In the genomic region with DNA sequence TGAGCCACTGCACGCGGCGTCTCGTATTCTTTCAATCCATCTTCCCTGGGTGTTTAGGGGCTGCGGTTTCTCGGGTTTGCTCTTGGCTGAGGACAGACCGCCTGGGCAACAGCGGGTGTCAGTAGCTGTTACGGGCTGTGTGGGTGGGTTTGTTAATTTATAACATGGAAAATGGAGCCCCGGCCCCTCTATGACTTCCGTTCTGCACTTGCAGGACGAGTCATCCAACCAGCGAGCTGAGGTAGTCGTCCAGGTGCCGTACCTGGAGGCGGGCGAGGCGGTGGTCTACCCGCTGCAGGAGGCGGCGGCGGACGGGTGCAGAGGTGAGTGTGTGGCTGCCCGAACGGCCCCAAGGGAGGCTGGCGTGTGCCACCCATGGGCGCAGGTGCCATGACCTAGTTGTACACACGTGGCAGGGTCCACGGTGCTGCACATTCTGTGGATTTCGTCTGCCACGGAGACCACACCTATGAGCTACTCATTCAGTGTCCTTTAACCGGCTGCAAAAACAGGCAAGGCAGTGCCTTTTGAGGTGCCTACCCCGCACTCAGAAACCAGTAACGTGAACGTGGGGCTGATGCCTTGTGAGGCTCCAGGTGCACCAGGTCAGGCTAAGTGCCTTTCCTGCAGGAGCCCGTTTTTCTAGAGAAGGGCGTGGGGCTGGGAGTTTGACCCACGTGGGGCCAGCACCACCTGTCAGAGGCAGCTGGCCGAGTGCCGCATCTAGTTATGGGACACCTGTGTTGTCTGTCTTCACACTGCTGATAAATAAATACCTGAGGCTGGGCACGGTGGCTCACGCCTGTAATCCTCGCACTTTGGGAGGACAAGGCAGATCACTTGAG, we compare ENCODE assay signal across 14 cellular contexts. TPM values are rescaled to one million over a fixed set of nuclear protein-coding genes. Genes with fewer than 3 reads are reported as not detected.
A peak's percentile ranks its signal among the peaks of the same experiment; 100 is the strongest.
DNase-seq lines count a peak whose midpoint lies in the region; ATAC-seq, FAIRE-seq and TF ChIP-seq lines count a peak whose summit lies in the region.
"Had no signal": no experiment of that assay in that cellular context is flagged by ENCODE, and none has a peak within 500 bp of the region (broad histone marks: within the 10 kb centered on the region; RNA-seq: fewer than 3 reads in every experiment).

No MANE protein-coding gene starts in this region.

- H3K4me3 ChIP-seq in neutrophil (ENCODE audit: low read depth in 1 of 2, low read length in 1 of 2), result no peak overlapping the region
- no peak overlapping the region for H3K4me3 ChIP-seq in gastroesophageal sphincter
- H3K4me3 ChIP-seq: gastrocnemius medialis, GM23248 had no signal

- peaks cover 79% of the 10 kb centered on the region for H3K4me1 Mint-ChIP-seq in activated naive CD4-positive, alpha-beta T cell treated with anti-CD3 and anti-CD28 coated beads, Interleukin-2, amount 10 ng/mL, durations not matched to agents 7 days and 5 days
- H3K4me1 Mint-ChIP-seq in activated naive CD4-positive, alpha-beta T cell treated with anti-CD3 and anti-CD28 coated beads for 36 hours (ENCODE audit: low read depth), result peaks cover 59% of the 10 kb centered on the region

- H3K27ac ChIP-seq in neutrophil (peak overlapping the region; percentile 93), gastroesophageal sphincter (no peak overlapping the region)
- H3K27ac ChIP-seq: gastrocnemius medialis, GM23248 had no signal

- CTCF ChIA-PET in activated naive CD4-positive, alpha-beta T cell treated with anti-CD3 and anti-CD28 coated beads, Interleukin-2, amount 10 ng/mL, durations not matched to agents 7 days and 5 days (lab: Charles Lee), result interaction anchor here (0.9 to 1.0 kb wide), 2 partner anchors 10 to 17 kb away, joined by 3 read pairs; partner anchors contain the start of gene ARHGAP45
- CTCF ChIA-PET in activated naive CD4-positive, alpha-beta T cell treated with anti-CD3 and anti-CD28 coated beads for 36 hours (lab: Charles Lee), result no interaction called here

- no peak for ATAC-seq in activated naive CD4-positive, alpha-beta T cell treated with anti-CD3 and anti-CD28 coated beads, Interleukin-2, amount 50 U/mL, for 72 hours
- ATAC-seq in gastroesophageal sphincter (no peak), GM19455 (IDR thresholded peaks at IDR 0.05; ENCODE audit: unreplicated experiment) (no peak)
- ATAC-seq: gastrocnemius medialis had no signal

- no peak for TF ChIP-seq EP300 in gastroesophageal sphincter (IDR thresholded peaks at IDR 0.05)

- 81 to 88% methylated on average over 4 to 5 of the region's 43 CpGs for WGBS in gastroesophageal sphincter (ENCODE audit: low coverage in 1 of 2), 2 donors

- FAIRE-seq in GM19239 (lab: Jason Lieb, UNC), result peak; percentile 81

- intact Hi-C loops in activated naive CD4-positive, alpha-beta T cell treated with anti-CD3 and anti-CD28 coated beads for 36 hours (cut with micrococcal nuclease), result no loop called here

- peaks cover 97% of the 10 kb centered on the region for H3K36me3 ChIP-seq in neutrophil
- H3K36me3 ChIP-seq in gastroesophageal sphincter, result peaks cover 0 to 37% of the 10 kb centered on the region in 2 donors

- peaks cover 8% of the 10 kb centered on the region for H3K27me3 Mint-ChIP-seq in activated naive CD4-positive, alpha-beta T cell treated with anti-CD3 and anti-CD28 coated beads, Interleukin-2, amount 10 ng/mL, durations not matched to agents 7 days and 5 days
- H3K27me3 Mint-ChIP-seq in activated naive CD4-positive, alpha-beta T cell treated with anti-CD3 and anti-CD28 coated beads for 36 hours (ENCODE audit: low read depth), result no peaks in the 10 kb centered on the region

- H3K27me3 ChIP-seq in neutrophil, result no peaks in the 10 kb centered on the region
- peaks cover 34% of the 10 kb centered on the region for H3K27me3 ChIP-seq in gastroesophageal sphincter

- no peaks in the 10 kb centered on the region for H3K9me3 ChIP-seq in neutrophil
- H3K9me3 ChIP-seq in gastroesophageal sphincter, result no peaks in the 10 kb centered on the region
- H3K9me3 ChIP-seq: gastrocnemius medialis, SK-N-SH had no signal

- peaks cover 55% of the 10 kb centered on the region for H3K36me3 Mint-ChIP-seq in activated naive CD4-positive, alpha-beta T cell treated with anti-CD3 and anti-CD28 coated beads, Interleukin-2, amount 10 ng/mL, durations not matched to agents 7 days and 5 days
- peaks cover 45% of the 10 kb centered on the region for H3K36me3 Mint-ChIP-seq in activated naive CD4-positive, alpha-beta T cell treated with anti-CD3 and anti-CD28 coated beads for 36 hours (ENCODE audit: low read depth)
- H3K36me3 Mint-ChIP-seq in activated naive CD4-positive, alpha-beta T cell treated with anti-CD3 and anti-CD28 coated beads, Interleukin-2, amount 50 U/mL, for 72 hours, result peaks cover 5 to 26% of the 10 kb centered on the region in 2 donors

- no peak for TF ChIP-seq POLR2A in gastroesophageal sphincter (IDR thresholded peaks at IDR 0.05)

- H3K9me3 Mint-ChIP-seq in activated naive CD4-positive, alpha-beta T cell treated with anti-CD3 and anti-CD28 coated beads, Interleukin-2, amount 10 ng/mL, durations not matched to agents 7 days and 5 days, result no peaks in the 10 kb centered on the region
- H3K9me3 Mint-ChIP-seq in activated naive CD4-positive, alpha-beta T cell treated with anti-CD3 and anti-CD28 coated beads for 36 hours, result no peaks in the 10 kb centered on the region
- H3K9me3 Mint-ChIP-seq in activated naive CD4-positive, alpha-beta T cell treated with anti-CD3 and anti-CD28 coated beads, Interleukin-2, amount 50 U/mL, for 72 hours, result no peaks in the 10 kb centered on the region

- no peak for TF ChIP-seq CTCF in neutrophil (IDR thresholded peaks at IDR 0.05)
- no peak for TF ChIP-seq CTCF in gastroesophageal sphincter (IDR thresholded peaks at IDR 0.05)

- H3K4me1 ChIP-seq in neutrophil (ENCODE audit: control insufficient read depth in 1 of 2, insufficient read depth in 1 of 2, low read depth in 1 of 2, low read length in 1 of 2), result peaks cover 33 to 43% of the 10 kb centered on the region in 2 experiments
- peaks cover 0 to 51% (median 24%) of the 10 kb centered on the region in 3 donors for H3K4me1 ChIP-seq in gastroesophageal sphincter

- H3K4me3 Mint-ChIP-seq in activated naive CD4-positive, alpha-beta T cell treated with anti-CD3 and anti-CD28 coated beads, Interleukin-2, amount 10 ng/mL, durations not matched to agents 7 days and 5 days, result peak overlapping the region; percentile 10
- H3K4me3 Mint-ChIP-seq in activated naive CD4-positive, alpha-beta T cell treated with anti-CD3 and anti-CD28 coated beads for 36 hours, result no peak overlapping the region

- no peak for DNase-seq in activated naive CD4-positive, alpha-beta T cell treated with anti-CD3 and anti-CD28 coated beads, Interleukin-2, amount 10 ng/mL, durations not matched to agents 7 days and 5 days
- DNase-seq in activated naive CD4-positive, alpha-beta T cell treated with anti-CD3 and anti-CD28 coated beads for 36 hours, result no peak
- DNase-seq in GM19239 (ENCODE audit: insufficient read length, low spot score), result no peak
- peak in 1 of 2 donors; percentile 20 for DNase-seq in activated naive CD4-positive, alpha-beta T cell treated with anti-CD3 and anti-CD28 coated beads, Interleukin-2, amount 50 U/mL, for 72 hours (ENCODE audit: low spot score in 2 of 2)
- no peak for DNase-seq in central memory CD4-positive, alpha-beta T cell
- DNase-seq: activated CD4-positive, alpha-beta T cell treated with anti-CD3 and anti-CD28 coated beads for 4 hours; anterior cingulate cortex; gastrocnemius medialis; GM23248; nucleus accumbens; SK-N-SH had no signal

- peak overlapping the region; percentile 84 for H3K27ac Mint-ChIP-seq in activated naive CD4-positive, alpha-beta T cell treated with anti-CD3 and anti-CD28 coated beads, Interleukin-2, amount 10 ng/mL, durations not matched to agents 7 days and 5 days
- no peak overlapping the region for H3K27ac Mint-ChIP-seq in activated naive CD4-positive, alpha-beta T cell treated with anti-CD3 and anti-CD28 coated beads for 36 hours
- peak overlapping the region; percentile 65 to 69 for H3K27ac Mint-ChIP-seq in activated naive CD4-positive, alpha-beta T cell treated with anti-CD3 and anti-CD28 coated beads, Interleukin-2, amount 50 U/mL, for 72 hours

RNA-seq across cellular contexts. Expression of gene POLR2E, which starts 10.9 kb away (rescaled TPM):
- total RNA-seq in activated naive CD4-positive, alpha-beta T cell treated with anti-CD3 and anti-CD28 coated beads for 36 hours, result 100 to 1,000 TPM; 238 to 258 TPM
- total RNA-seq in activated naive CD4-positive, alpha-beta T cell treated with anti-CD3 and anti-CD28 coated beads, Interleukin-2, amount 50 U/mL, for 72 hours, result 100 to 1,000 TPM; 248 to 259 TPM
- 100 to 1,000 TPM; 117 to 228 (median 150) TPM for total RNA-seq in gastroesophageal sphincter

RNA-seq across cellular contexts. Expression of gene ARHGAP45, which starts 17.3 kb away (rescaled TPM):
- 100 to 1,000 TPM; 123 to 136 TPM for total RNA-seq in activated naive CD4-positive, alpha-beta T cell treated with anti-CD3 and anti-CD28 coated beads for 36 hours
- 100 to 1,000 TPM; 171 to 174 TPM for total RNA-seq in activated naive CD4-positive, alpha-beta T cell treated with anti-CD3 and anti-CD28 coated beads, Interleukin-2, amount 50 U/mL, for 72 hours
- total RNA-seq in gastroesophageal sphincter, result 10 to 100 TPM in 3 of 4 donors, 1 to 10 TPM in 1; 9.5 to 29.8 (median 14.6) TPM

RNA-seq across cellular contexts. Expression of gene GPX4, which starts 19.5 kb away (rescaled TPM):
- total RNA-seq in activated naive CD4-positive, alpha-beta T cell treated with anti-CD3 and anti-CD28 coated beads for 36 hours, result 100 to 1,000 TPM; 244 to 253 TPM
- 100 to 1,000 TPM; 154 to 316 TPM for total RNA-seq in activated naive CD4-positive, alpha-beta T cell treated with anti-CD3 and anti-CD28 coated beads, Interleukin-2, amount 50 U/mL, for 72 hours
- 100 to 1,000 TPM; 311 to 452 (median 349) TPM for total RNA-seq in gastroesophageal sphincter

RNA-seq across cellular contexts. Expression of gene ABCA7, which starts 44.3 kb away (rescaled TPM):
- 10 to 100 TPM; 24.4 to 30.1 TPM for total RNA-seq in activated naive CD4-positive, alpha-beta T cell treated with anti-CD3 and anti-CD28 coated beads for 36 hours
- 100 to 1,000 TPM in 1 of 2 donors, 10 to 100 TPM in 1; 17.8 to 105 TPM for total RNA-seq in activated naive CD4-positive, alpha-beta T cell treated with anti-CD3 and anti-CD28 coated beads, Interleukin-2, amount 50 U/mL, for 72 hours
- 10 to 100 TPM in 1 of 4 donors, 1 to 10 TPM in 3; 3.9 to 14.3 (median 6.4) TPM for total RNA-seq in gastroesophageal sphincter

RNA-seq across cellular contexts. Expression of gene CNN2, which starts 57.8 kb away (rescaled TPM):
- total RNA-seq in activated naive CD4-positive, alpha-beta T cell treated with anti-CD3 and anti-CD28 coated beads for 36 hours, result 100 to 1,000 TPM; 104 TPM
- 100 to 1,000 TPM; 187 to 254 TPM for total RNA-seq in activated naive CD4-positive, alpha-beta T cell treated with anti-CD3 and anti-CD28 coated beads, Interleukin-2, amount 50 U/mL, for 72 hours
- total RNA-seq in gastroesophageal sphincter, result 100 to 1,000 TPM in 1 of 4 donors, 10 to 100 TPM in 3; 52.9 to 103 (median 75.2) TPM

Comparison
In these comparisons a context has a peak if more than half of its experiments do, and no peak if none do; other contexts are left out.
1. RNA of gene ARHGAP45, which starts 17.3 kb away (total RNA-seq): 171 to 174 TPM in activated naive CD4-positive, alpha-beta T cell treated with anti-CD3 and anti-CD28 coated beads, Interleukin-2, amount 50 U/mL, for 72 hours and 123 to 136 TPM in activated naive CD4-positive, alpha-beta T cell treated with anti-CD3 and anti-CD28 coated beads for 36 hours; 9.5 to 29.8 TPM in gastroesophageal sphincter; every median in the first group is over 4 times any median in the second.